Comparison of ENCODE assay signal across 1 cellular context in the genomic region with DNA sequence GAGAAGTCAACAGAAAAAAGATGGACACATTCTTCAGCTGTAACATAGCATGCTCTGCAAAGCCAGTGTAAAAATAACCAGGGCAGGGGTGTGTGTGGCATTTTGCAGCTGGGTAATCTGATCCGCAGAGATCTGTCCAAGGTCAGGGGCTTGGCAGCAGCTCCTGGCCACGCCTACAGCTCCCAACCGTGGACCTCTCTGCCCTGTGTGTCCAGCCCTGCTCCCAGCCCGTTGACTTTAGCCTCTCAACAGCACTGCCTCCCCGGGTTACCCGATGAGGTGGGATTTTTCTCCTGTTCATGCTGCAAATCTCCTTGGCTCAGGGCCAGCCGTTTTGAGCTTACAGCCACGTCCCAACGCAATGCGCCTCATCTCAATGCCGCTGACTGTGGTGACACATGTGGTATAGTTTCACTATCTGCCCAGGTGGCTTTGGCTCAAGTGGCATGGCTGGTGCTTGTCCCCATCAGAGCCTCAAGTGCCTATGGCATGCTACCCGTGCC.
TF ChIP-seq lines count a peak whose summit lies in the region.

No MANE protein-coding gene starts in this region.

TF ChIP-seq in H1, 55 proteins besides CTCF, POLR2A, EP300 and RAD21 (continued from another document):
- TF ChIP-seq KDM4A (IDR thresholded peaks at IDR 0.05; ENCODE audit: low read depth, low read length, severe bottlenecking): no peak
- no peak for TF ChIP-seq BRCA1 (IDR thresholded peaks at IDR 0.05; ENCODE audit: low read depth, low read length)
- TF ChIP-seq TBP (IDR thresholded peaks at IDR 0.05; ENCODE audit: low read depth, low read length): no peak
- no peak for TF ChIP-seq RFX5 (IDR thresholded peaks at IDR 0.05; ENCODE audit: borderline replicate concordance, low read depth, low read length)
- no peak for TF ChIP-seq SRF (IDR thresholded peaks at IDR 0.05; ENCODE audit: low read depth, low read length)
- no peak for TF ChIP-seq RBBP5 (IDR thresholded peaks at IDR 0.05; ENCODE audit: borderline replicate concordance, low read depth, low read length)
- TF ChIP-seq NRF1 (IDR thresholded peaks at IDR 0.05; ENCODE audit: low read depth, low read length): no peak
- TF ChIP-seq PHF8 (conservative IDR thresholded peaks at IDR 0.05; ENCODE audit: low read depth, low read length): no peak
- TF ChIP-seq ZNF274 (IDR thresholded peaks at IDR 0.05; ENCODE audit: borderline replicate concordance, extremely low read depth, low read length): no peak
- TF ChIP-seq ASH2L (IDR thresholded peaks at IDR 0.05; ENCODE audit: low read length): no peak
- TF ChIP-seq GTF2F1 (IDR thresholded peaks at IDR 0.05; ENCODE audit: borderline replicate concordance, low read depth, low read length): no peak
- no peak for TF ChIP-seq SIRT6 (IDR thresholded peaks at IDR 0.05; ENCODE audit: low read length)
